ENCODE assay signal across 11 cellular contexts in the genomic region with DNA sequence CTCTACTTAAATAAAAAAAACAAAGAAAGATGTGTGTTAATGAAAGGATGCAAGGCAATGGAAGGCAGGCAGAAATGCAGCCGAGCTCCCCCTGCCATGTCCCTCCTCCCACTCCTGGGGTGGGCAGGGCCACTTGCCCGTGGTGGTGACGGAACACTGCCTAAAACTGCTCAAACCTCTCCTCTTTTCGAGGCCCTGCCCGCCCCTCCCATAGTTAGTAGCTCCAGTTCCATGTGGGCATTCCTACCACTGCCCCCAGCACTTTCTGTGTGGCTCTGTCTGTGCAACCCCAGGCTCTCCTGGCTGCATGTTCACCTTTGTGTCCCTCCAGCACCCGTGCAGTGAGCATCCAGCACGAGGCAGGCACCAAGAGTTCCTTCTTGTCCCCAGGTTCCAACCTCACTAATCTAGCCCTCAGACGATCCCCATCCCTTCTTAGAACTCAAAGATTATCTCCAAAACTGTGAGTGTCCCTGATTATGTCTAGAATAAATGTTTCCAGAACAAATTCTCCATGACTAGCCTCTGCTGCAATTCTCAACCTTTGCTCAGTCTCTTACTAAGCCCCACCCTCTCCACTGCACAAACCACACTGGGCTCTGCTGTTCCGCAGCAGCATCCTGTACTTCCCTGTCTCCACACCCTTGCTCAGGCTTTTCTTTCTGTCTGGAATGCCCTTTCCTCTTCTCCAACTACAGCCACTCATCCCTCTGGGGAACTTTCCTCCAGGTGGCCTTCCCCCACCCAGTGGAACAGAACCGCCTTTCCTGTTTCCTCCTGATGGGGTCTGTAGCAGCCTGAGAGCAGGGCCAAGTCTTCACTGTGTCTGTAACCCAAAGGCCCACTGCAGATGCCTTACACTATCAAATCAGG. TPM values are rescaled to one million over a fixed set of nuclear protein-coding genes. Genes with fewer than 3 reads are reported as not detected.
DNase-seq lines count a peak whose midpoint lies in the region; ATAC-seq, FAIRE-seq and TF ChIP-seq lines count a peak whose summit lies in the region.
"Had no signal": no experiment of that assay in that cellular context is flagged by ENCODE, and none has a peak within 500 bp of the region (broad histone marks: within the 10 kb centered on the region; RNA-seq: fewer than 3 reads in every experiment).

No MANE protein-coding gene starts in this region.

- peak; percentile 61 for ATAC-seq in T-helper 17 cell
- ATAC-seq in pancreas = peak in 3 of 4 donors; percentile 43 to 45 (median 43)
- ATAC-seq in GM21360 (IDR thresholded peaks at IDR 0.05; ENCODE audit: unreplicated experiment) = no peak

- H3K27me3 ChIP-seq in pancreas = no peaks in the 10 kb centered on the region

- intact Hi-C loops in pancreas (cut with DNase I) = no loop called here

- DNase-seq in EH (ENCODE audit: low read depth) (peak; percentile 53), T-helper 17 cell (no peak), fibroblast of the aortic adventitia (ENCODE audit: low read depth) (peak; percentile 36), pancreas (peak in 1 of 6 donors; percentile 54), DMS79 treated with DMSO at 0.1 percent for 48 hours (lab: John Stamatoyannopoulos, UW) (no peak), GDM1 (lab: John Stamatoyannopoulos, UW) (no peak), cortex of kidney (lab: John Stamatoyannopoulos, UW) (no peak)
- DNase-seq: activated effector memory CD4-positive, alpha-beta T cell treated with Interleukin-2 at 50 U/mL for 16 hours had no signal

- no peaks in the 10 kb centered on the region for H3K27me3 Mint-ChIP-seq in T-helper 17 cell

- FAIRE-seq in pancreas (lab: Jason Lieb, UNC) = no peak
- FAIRE-seq: RCC 7860 had no signal

- peak overlapping the region; percentile 94 for H3K27ac Mint-ChIP-seq in T-helper 17 cell

- no peaks in the 10 kb centered on the region for H3K36me3 ChIP-seq in pancreas

- peaks cover 19 to 42% (median 20%) of the 10 kb centered on the region in 3 donors for H3K4me1 ChIP-seq in pancreas

- H3K36me3 Mint-ChIP-seq in T-helper 17 cell (ENCODE audit: low read depth) = peaks cover 5% of the 10 kb centered on the region
- H3K36me3 Mint-ChIP-seq: IgD-negative memory B cell had no signal

- TF ChIP-seq CTCF in fibroblast of the aortic adventitia (IDR thresholded peaks at IDR 0.05; ENCODE audit: insufficient read depth, low read length) (no peak), pancreas (IDR thresholded peaks at IDR 0.05) (no peak)

- no peaks in the 10 kb centered on the region for H3K9me3 ChIP-seq in T-helper 17 cell (ENCODE audit: control insufficient read depth, low read length, poor library complexity, severe bottlenecking)
- no peaks in the 10 kb centered on the region for H3K9me3 ChIP-seq in pancreas

- H3K4me3 ChIP-seq in fibroblast of the aortic adventitia (ENCODE audit: low read depth, low read length) (no peak overlapping the region), pancreas (no peak overlapping the region)

- H3K4me3 Mint-ChIP-seq in T-helper 17 cell = peak overlapping the region; percentile 79

- 67 to 71% methylated on average over 9 to 10 of the region's 10 CpGs for whole genome bisulfite sequencing in pancreas, 2 donors

- H3K27ac ChIP-seq in pancreas = peak overlapping the region in 1 of 4 donors; percentile 36

- H3K4me1 Mint-ChIP-seq in T-helper 17 cell = peaks cover 37% of the 10 kb centered on the region

RNA-seq across cellular contexts. Expression of a gene that starts 32.6 kb away (rescaled TPM):
- total RNA-seq in T-helper 17 cell (1 to 10 TPM; 1.9 to 2.2 TPM), fibroblast of the aortic adventitia (ENCODE audit: low replicate concordance) (0.18 and 0.57 TPM in 2 replicates), pancreas (1 to 10 TPM in 2 of 6 donors, under 1 TPM in 4; 0.32 to 4.0 (median 0.60) TPM)
- 10 to 100 TPM in 1 of 2 donors, 1 to 10 TPM in 1; 9.5 to 11.4 TPM for polyA plus RNA-seq in pancreas
- polyA plus RNA-seq: IgD-negative memory B cell had no signal

RNA-seq across cellular contexts. Expression of a gene that starts 45.9 kb away (rescaled TPM):
- total RNA-seq in T-helper 17 cell (10 to 100 TPM; 57.6 to 79.9 TPM), fibroblast of the aortic adventitia (ENCODE audit: low replicate concordance) (10.8 and 12.1 TPM in 2 replicates), pancreas (10 to 100 TPM in 2 of 6 donors, 1 to 10 TPM in 4; 8.3 to 22.8 (median 8.6) TPM)
- 1 to 10 TPM; 8.1 to 8.5 TPM for polyA plus RNA-seq in pancreas

Comparison
In these comparisons a context has a peak if more than half of its experiments do, and no peak if none do; other contexts are left out.
1. DNase-seq: peak in EH (single experiment) and fibroblast of the aortic adventitia (single experiment); none in T-helper 17 cell (0 of 3), DMS79 treated with DMSO at 0.1 percent for 48 hours (single experiment), GDM1 (single experiment) and cortex of kidney (single experiment).